Comparison of ENCODE assay signal across 12 cellular contexts in genomic region chr14:46769292-46769691, GRCh38.
DNase-seq lines count a peak whose midpoint lies in the region; ATAC-seq and TF ChIP-seq lines count a peak whose summit lies in the region.
"Had no signal": no experiment of that assay in that cellular context is flagged by ENCODE, and none has a peak within 500 bp of the region (broad histone marks: within the 10 kb centered on the region; RNA-seq: fewer than 3 reads in every experiment).

No MANE protein-coding gene starts in this region.

- no peak overlapping the region for H3K4me3 ChIP-seq in GM12864 (ENCODE audit: low read depth, low read length)
- H3K4me3 ChIP-seq: SJCRH30 had no signal

- peak; percentile 37 for DNase-seq in GM12864 (ENCODE audit: low read depth)
- no peak for DNase-seq in activated CD8-positive, alpha-beta memory T cell treated with anti-CD3 and anti-CD28 coated beads, Interleukin-2, amount 50 U/mL, for 4 hours
- no peak for DNase-seq in left ventricle myocardium superior
- no peak for DNase-seq in DMS114 treated with DMSO at 0.1 percent for 48 hours (lab: John Stamatoyannopoulos, UW; ENCODE audit: unreplicated experiment)
- DNase-seq in midbrain (lab: John Stamatoyannopoulos, UW): no peak
- DNase-seq: activated CD4-positive, alpha-beta T cell treated with anti-CD3 and anti-CD28 coated beads, Interleukin-2, amount 10 ng/mL, durations not matched to agents 24 days and 14 days; natural killer cell; NCI-H2171; SJCRH30 had no signal

- TF ChIP-seq CTCF in GM12864 (IDR thresholded peaks at IDR 0.05; ENCODE audit: low read depth, low read length, missing control alignments): no peak

- ATAC-seq in GM19351 (IDR thresholded peaks at IDR 0.05; ENCODE audit: unreplicated experiment) (peak; percentile 97), HG02763 (IDR thresholded peaks at IDR 0.05; ENCODE audit: unreplicated experiment) (peak; percentile 99), HG03469 (IDR thresholded peaks at IDR 0.05; ENCODE audit: unreplicated experiment) (peak; percentile 97), left ventricle myocardium superior (no peak)
- ATAC-seq: natural killer cell had no signal

- intact Hi-C loops in left ventricle myocardium superior (cut with micrococcal nuclease): no loop called here
